Comparison of ENCODE assay signal across 24 cellular contexts in genomic region chrY:7544172-7544780, GRCh38.
A peak's percentile ranks its signal among the peaks of the same experiment; 100 is the strongest.
DNase-seq lines count a peak whose midpoint lies in the region; ATAC-seq and TF ChIP-seq lines count a peak whose summit lies in the region.
"Had no signal": no experiment of that assay in that cellular context is flagged by ENCODE, and none has a peak within 500 bp of the region (broad histone marks: within the 10 kb centered on the region; RNA-seq: fewer than 3 reads in every experiment).

No MANE protein-coding gene starts in this region.

- peaks cover 5% of the 10 kb centered on the region for H3K27me3 Mint-ChIP-seq in activated T-helper 17 cell treated with anti-CD3 and anti-CD28 coated beads, Interleukin-2, amount 50 U/mL, for 72 hours
- H3K27me3 Mint-ChIP-seq: activated CD4-positive, alpha-beta memory T cell treated with anti-CD3 and anti-CD28 coated beads, Interleukin-2, amount 10 ng/mL, durations not matched to agents 7 days and 5 days had no signal

- no peak overlapping the region for H3K4me2 ChIP-seq in GM23248 (ENCODE audit: unreplicated experiment)

- no peak overlapping the region for H3K9ac ChIP-seq in GM23248

- no peak for ATAC-seq in activated T-helper 17 cell treated with anti-CD3 and anti-CD28 coated beads, Interleukin-2, amount 50 U/mL, for 72 hours (replicated peaks)
- ATAC-seq in GM18858 (IDR thresholded peaks at IDR 0.05; ENCODE audit: unreplicated experiment) (no peak), GM19328 (IDR thresholded peaks at IDR 0.05; ENCODE audit: unreplicated experiment) (no peak)
- ATAC-seq: K562, left lobe of liver, T-cell had no signal

- no peaks in the 10 kb centered on the region for H3K9me3 ChIP-seq in GM23248 (ENCODE audit: low read depth)
- H3K9me3 ChIP-seq: Peyer's patch, SJSA1, upper lobe of left lung had no signal

- TF ChIP-seq CTCF in fibroblast of pulmonary artery (IDR thresholded peaks at IDR 0.05; ENCODE audit: low read length, missing control alignments): no peak

- H3K9me3 Mint-ChIP-seq in activated T-helper 17 cell treated with anti-CD3 and anti-CD28 coated beads, Interleukin-2, amount 50 U/mL, for 72 hours: peaks cover 4% of the 10 kb centered on the region
- H3K9me3 Mint-ChIP-seq: activated CD4-positive, alpha-beta memory T cell treated with anti-CD3 and anti-CD28 coated beads, Interleukin-2, amount 10 ng/mL, durations not matched to agents 7 days and 5 days; naive B cell; T-cell had no signal

- H3K27ac Mint-ChIP-seq in activated T-helper 17 cell treated with anti-CD3 and anti-CD28 coated beads, Interleukin-2, amount 50 U/mL, for 72 hours: peak overlapping the region; percentile 48
- H3K27ac Mint-ChIP-seq: activated CD4-positive, alpha-beta memory T cell treated with anti-CD3 and anti-CD28 coated beads, Interleukin-2, amount 10 ng/mL, durations not matched to agents 7 days and 5 days; naive B cell; T-cell had no signal

- H3K4me3 Mint-ChIP-seq in activated T-helper 17 cell treated with anti-CD3 and anti-CD28 coated beads, Interleukin-2, amount 50 U/mL, for 72 hours: no peak overlapping the region
- H3K4me3 Mint-ChIP-seq: activated CD4-positive, alpha-beta memory T cell treated with anti-CD3 and anti-CD28 coated beads, Interleukin-2, amount 10 ng/mL, durations not matched to agents 7 days and 5 days; naive B cell; T-cell had no signal

- H4K20me1 ChIP-seq in GM23248 (ENCODE audit: insufficient read depth): no peaks in the 10 kb centered on the region

- H3K27ac ChIP-seq in GM23248: peak overlapping the region; percentile 21; the same call in 1 of the 2 replicates
- H3K27ac ChIP-seq: Peyer's patch, SJSA1, upper lobe of left lung had no signal

- 0 out of 2 replicates have a peak, but pooled peaks cover 3% of the 10 kb centered on the region for H3F3A ChIP-seq in GM23248 (ENCODE audit: insufficient read depth)

- peaks cover 5% of the 10 kb centered on the region; the same call in 1 of the 2 replicates for H3K4me1 ChIP-seq in GM23248 (ENCODE audit: insufficient read depth)
- H3K4me1 ChIP-seq: Peyer's patch, SJSA1, upper lobe of left lung had no signal

- H3K4me3 ChIP-seq in GM23248: no peak overlapping the region
- no peak overlapping the region for H3K4me3 ChIP-seq in fibroblast of pulmonary artery (replicated peaks; ENCODE audit: low read depth, low read length)
- H3K4me3 ChIP-seq: K562, Peyer's patch, SJSA1, skin epidermis, upper lobe of left lung had no signal

- no peak overlapping the region for H2AFZ ChIP-seq in GM23248

- no peaks in the 10 kb centered on the region for H3K9me2 ChIP-seq in GM23248 (ENCODE audit: insufficient read depth)

- no peaks in the 10 kb centered on the region for H3K4me1 Mint-ChIP-seq in activated T-helper 17 cell treated with anti-CD3 and anti-CD28 coated beads, Interleukin-2, amount 50 U/mL, for 72 hours
- H3K4me1 Mint-ChIP-seq: activated CD4-positive, alpha-beta memory T cell treated with anti-CD3 and anti-CD28 coated beads, Interleukin-2, amount 10 ng/mL, durations not matched to agents 7 days and 5 days; naive B cell; T-cell had no signal

- in situ Hi-C loops in GM23248 (cut with MboI): no loop called here

- H3K36me3 ChIP-seq in GM23248 (ENCODE audit: low read depth): no peaks in the 10 kb centered on the region
- H3K36me3 ChIP-seq: Peyer's patch, SJSA1, upper lobe of left lung had no signal

- DNase-seq in A172 (ENCODE audit: low spot score) (peak; percentile 57), GM23248 (peak; percentile 49), fibroblast of pulmonary artery (ENCODE audit: low read depth) (peak; percentile 6), HuH-7 (ENCODE audit: low spot score) (no peak), globus pallidus (ENCODE audit: low spot score) (no peak)
- DNase-seq: ACHN; activated CD4-positive, alpha-beta memory T cell treated with anti-CD3 and anti-CD28 coated beads, Interleukin-2, amount 10 ng/mL, durations not matched to agents 7 days and 5 days; activated CD4-positive, CD25-positive, alpha-beta regulatory T cell treated with anti-CD3 and anti-CD28 coated beads, Interleukin-2, amount 50 U/mL, for 72 hours; foreskin melanocyte; hippocampal formation; MM.1S; naive B cell; NCI-H146; NCI-H526; Peyer's patch; T-cell; upper lobe of left lung had no signal

- no peaks in the 10 kb centered on the region for H3K36me3 Mint-ChIP-seq in activated T-helper 17 cell treated with anti-CD3 and anti-CD28 coated beads, Interleukin-2, amount 50 U/mL, for 72 hours (ENCODE audit: low read depth)
- H3K36me3 Mint-ChIP-seq: naive B cell, T-cell had no signal

- H3K27me3 ChIP-seq in GM23248 (replicated peaks; ENCODE audit: insufficient read depth): no peaks in the 10 kb centered on the region
- H3K27me3 ChIP-seq: Peyer's patch, SJSA1, upper lobe of left lung had no signal

- no peaks in the 10 kb centered on the region for H3K79me2 ChIP-seq in GM23248 (ENCODE audit: insufficient read depth)

Comparison
In these comparisons a context has a peak if more than half of its experiments do, and no peak if none do; other contexts are left out.
1. DNase-seq: peak in A172 (single experiment), GM23248 (single experiment) and fibroblast of pulmonary artery (single experiment); none in HuH-7 (single experiment) and globus pallidus (single experiment).